In the genomic region with DNA sequence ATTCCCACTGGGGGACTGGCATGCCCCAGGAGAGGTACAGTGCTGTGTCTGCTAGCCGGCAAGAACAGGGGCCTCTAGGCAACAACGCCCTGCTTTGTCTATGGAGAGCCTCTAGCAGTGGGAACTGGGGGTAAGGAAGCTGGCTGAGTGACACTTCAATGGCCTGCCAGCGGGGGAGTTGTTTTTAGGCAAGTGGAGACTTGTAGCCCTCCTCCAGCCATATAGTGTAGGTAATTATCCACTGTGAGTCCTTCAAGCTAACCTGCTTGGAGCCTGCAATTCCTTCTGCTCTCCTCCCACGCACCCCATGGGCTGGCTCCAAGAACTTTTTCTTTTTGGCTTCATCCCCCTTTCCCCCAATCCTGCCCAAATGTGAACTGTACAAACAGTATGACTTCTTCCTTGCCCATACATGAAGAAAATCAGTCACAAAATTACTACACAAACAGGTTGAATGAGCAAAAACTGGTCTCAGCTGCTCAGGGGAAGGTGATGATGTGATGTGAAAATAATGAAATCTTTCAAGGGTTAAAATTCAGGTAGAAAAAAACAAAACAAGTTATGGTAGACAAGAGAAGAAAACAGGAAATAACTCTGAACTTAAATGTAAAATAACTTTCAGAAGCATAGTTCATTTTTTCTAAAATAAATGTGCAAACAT, we compare ENCODE assay signal across 11 cellular contexts. TPM values are rescaled to one million over a fixed set of nuclear protein-coding genes. Genes with fewer than 3 reads are reported as not detected.
A peak's percentile ranks its signal among the peaks of the same experiment; 100 is the strongest.
DNase-seq lines count a peak whose midpoint lies in the region; ATAC-seq and TF ChIP-seq lines count a peak whose summit lies in the region.
"Had no signal": no experiment of that assay in that cellular context is flagged by ENCODE, and none has a peak within 500 bp of the region (broad histone marks: within the 10 kb centered on the region; RNA-seq: fewer than 3 reads in every experiment).

No MANE protein-coding gene starts in this region.

- peak overlapping the region; percentile 29 for H3K4me3 Mint-ChIP-seq in activated T-cell treated with anti-CD3 and anti-CD28 coated beads, Interleukin-2, amount 50 U/mL, for 4 hours
- H3K4me3 Mint-ChIP-seq in activated naive CD8-positive, alpha-beta T cell treated with anti-CD3 and anti-CD28 coated beads, Interleukin-2, amount 10 ng/mL, durations not matched to agents 7 days and 5 days, result peak overlapping the region; percentile 78

- H3K27ac Mint-ChIP-seq in activated naive CD8-positive, alpha-beta T cell treated with anti-CD3 and anti-CD28 coated beads, Interleukin-2, amount 10 ng/mL, durations not matched to agents 7 days and 5 days, result peak overlapping the region; percentile 90

- peaks cover 67% of the 10 kb centered on the region for H3K79me2 ChIP-seq in MM.1S (ENCODE audit: low read length)

- no peaks in the 10 kb centered on the region for H3K9me3 Mint-ChIP-seq in activated T-cell treated with anti-CD3 and anti-CD28 coated beads, Interleukin-2, amount 50 U/mL, for 4 hours
- H3K9me3 Mint-ChIP-seq in activated naive CD8-positive, alpha-beta T cell treated with anti-CD3 and anti-CD28 coated beads, Interleukin-2, amount 10 ng/mL, durations not matched to agents 7 days and 5 days, result no peaks in the 10 kb centered on the region

- H3K4me1 Mint-ChIP-seq in activated T-cell treated with anti-CD3 and anti-CD28 coated beads, Interleukin-2, amount 50 U/mL, for 4 hours (ENCODE audit: low read depth), result peaks cover 77% of the 10 kb centered on the region
- peaks cover 72% of the 10 kb centered on the region for H3K4me1 Mint-ChIP-seq in activated naive CD8-positive, alpha-beta T cell treated with anti-CD3 and anti-CD28 coated beads, Interleukin-2, amount 10 ng/mL, durations not matched to agents 7 days and 5 days

- no peak overlapping the region for H3K27ac ChIP-seq in MM.1S (ENCODE audit: low read length)
- H3K27ac ChIP-seq: upper lobe of left lung had no signal

- no peaks in the 10 kb centered on the region for H3K9me2 ChIP-seq in MM.1S (replicated peaks; ENCODE audit: insufficient read depth, low read length)

- no peak overlapping the region for H3K4me3 ChIP-seq in MM.1S (ENCODE audit: low read length)
- H3K4me3 ChIP-seq: upper lobe of left lung had no signal

- H3K4me1 ChIP-seq in MM.1S (ENCODE audit: low read length), result peaks cover 7% of the 10 kb centered on the region; the same call in 1 of the 2 replicates
- H3K4me1 ChIP-seq: upper lobe of left lung had no signal

- no peaks in the 10 kb centered on the region for H4K20me1 ChIP-seq in MM.1S (ENCODE audit: insufficient read depth, low read length)

- no peaks in the 10 kb centered on the region for H3K36me3 ChIP-seq in MM.1S (replicated peaks; ENCODE audit: insufficient read depth, low read length)
- H3K36me3 ChIP-seq: upper lobe of left lung had no signal

- H3K4me2 ChIP-seq in MM.1S (ENCODE audit: low read depth, low read length), result no peak overlapping the region

- H3K27me3 ChIP-seq in MM.1S (replicated peaks; ENCODE audit: insufficient read depth, low read length), result no peaks in the 10 kb centered on the region
- H3K27me3 ChIP-seq: upper lobe of left lung had no signal

- peaks cover 24% of the 10 kb centered on the region for H3K36me3 Mint-ChIP-seq in activated T-cell treated with anti-CD3 and anti-CD28 coated beads, Interleukin-2, amount 50 U/mL, for 4 hours (ENCODE audit: insufficient read depth)
- peaks cover 44% of the 10 kb centered on the region for H3K36me3 Mint-ChIP-seq in activated naive CD8-positive, alpha-beta T cell treated with anti-CD3 and anti-CD28 coated beads, Interleukin-2, amount 10 ng/mL, durations not matched to agents 7 days and 5 days

- POLR2A ChIA-PET in activated naive CD8-positive, alpha-beta T cell treated with anti-CD3 and anti-CD28 coated beads, Interleukin-2, amount 10 ng/mL, durations not matched to agents 7 days and 5 days (lab: Charles Lee), result interaction anchor here (1.1 to 1.6 kb wide), 4 partner anchors 9 to 27 kb away, joined by 4 to 7 read pairs (median 5); no protein-coding TSS in a partner anchor

- no peaks in the 10 kb centered on the region for H3K9me3 ChIP-seq in MM.1S (replicated peaks; ENCODE audit: insufficient read depth, low read length)
- H3K9me3 ChIP-seq: upper lobe of left lung had no signal

- no peak for TF ChIP-seq CTCF in MM.1S (IDR thresholded peaks at IDR 0.05; ENCODE audit: low read length)

- peak in 1 of 2 donors; percentile 16 for ATAC-seq in activated T-cell treated with anti-CD3 and anti-CD28 coated beads, Interleukin-2, amount 50 U/mL, for 4 hours
- ATAC-seq in activated naive CD8-positive, alpha-beta T cell treated with anti-CD3 and anti-CD28 coated beads, Interleukin-2, amount 10 ng/mL, durations not matched to agents 7 days and 5 days (ENCODE audit: low read depth), result peak; percentile 44
- ATAC-seq in stimulated activated naive CD8-positive, alpha-beta T cell treated with anti-CD3 and anti-CD28 coated beads, Interleukin-15, Interleukin-2, amounts not matched to agents 100 U/mL and 50 U/mL, for 24 hours, result peak; percentile 40

- H2AFZ ChIP-seq in MM.1S (ENCODE audit: low read length), result no peak overlapping the region

- no peaks in the 10 kb centered on the region for H3F3A ChIP-seq in MM.1S (ENCODE audit: insufficient read depth, low read length)

- no peak for DNase-seq in activated T-cell treated with anti-CD3 and anti-CD28 coated beads, Interleukin-2, amount 50 U/mL, for 4 hours
- no peak for DNase-seq in activated T-cell treated with anti-CD3 and anti-CD28 coated beads, Interleukin-2, amount 50 U/mL, for 48 hours
- DNase-seq in NCI-H1436 treated with DMSO at 0.1 percent for 48 hours (lab: John Stamatoyannopoulos, UW), result peak; percentile 77
- peak; percentile 41 for DNase-seq in activated naive CD8-positive, alpha-beta T cell treated with anti-CD3 and anti-CD28 coated beads, Interleukin-2, amount 10 ng/mL, durations not matched to agents 7 days and 5 days
- DNase-seq in stimulated activated naive CD8-positive, alpha-beta T cell treated with anti-CD3 and anti-CD28 coated beads, Interleukin-15, Interleukin-2, amounts not matched to agents 100 U/mL and 50 U/mL, for 24 hours, result no peak
- no peak for DNase-seq in GDM1 (lab: John Stamatoyannopoulos, UW)
- no peak for DNase-seq in MM.1S
- DNase-seq in stimulated activated CD4-positive, alpha-beta T cell treated with anti-CD3 and anti-CD28 coated beads, Interleukin-4, amount 100 ng/mL, for 1 hour, result no peak
- DNase-seq: NCI-H1694 treated with DMSO at 0.1 percent for 48 hours; stimulated activated CD4-positive, alpha-beta T cell treated with anti-CD3 and anti-CD28 coated beads, Interleukin-2, amount 100 ng/mL, for 48 hours; upper lobe of left lung had no signal

- no peak overlapping the region for H3K9ac ChIP-seq in MM.1S (ENCODE audit: low read length)

- H3K27me3 Mint-ChIP-seq in activated T-cell treated with anti-CD3 and anti-CD28 coated beads, Interleukin-2, amount 50 U/mL, for 4 hours (ENCODE audit: low read depth), result no peaks in the 10 kb centered on the region
- no peaks in the 10 kb centered on the region for H3K27me3 Mint-ChIP-seq in activated naive CD8-positive, alpha-beta T cell treated with anti-CD3 and anti-CD28 coated beads, Interleukin-2, amount 10 ng/mL, durations not matched to agents 7 days and 5 days

RNA-seq across cellular contexts. Expression of gene LEF1, which starts 33.1 kb away (rescaled TPM):
- 100 to 1,000 TPM; 140 to 165 (median 148) TPM for total RNA-seq in activated T-cell treated with anti-CD3 and anti-CD28 coated beads, Interleukin-2, amount 50 U/mL, for 4 hours
- 100 to 1,000 TPM; 281 to 309 TPM for total RNA-seq in activated naive CD8-positive, alpha-beta T cell treated with anti-CD3 and anti-CD28 coated beads, Interleukin-2, amount 10 ng/mL, durations not matched to agents 7 days and 5 days

Comparison
In these comparisons a context has a peak if more than half of its experiments do, and no peak if none do; other contexts are left out.
1. DNase-seq: peak in NCI-H1436 treated with DMSO at 0.1 percent for 48 hours (single experiment) and activated naive CD8-positive, alpha-beta T cell treated with anti-CD3 and anti-CD28 coated beads, Interleukin-2, amount 10 ng/mL, durations not matched to agents 7 days and 5 days (single experiment); none in activated T-cell treated with anti-CD3 and anti-CD28 coated beads, Interleukin-2, amount 50 U/mL, for 4 hours (single experiment), activated T-cell treated with anti-CD3 and anti-CD28 coated beads, Interleukin-2, amount 50 U/mL, for 48 hours (0 of 2), stimulated activated naive CD8-positive, alpha-beta T cell treated with anti-CD3 and anti-CD28 coated beads, Interleukin-15, Interleukin-2, amounts not matched to agents 100 U/mL and 50 U/mL, for 24 hours (single experiment), GDM1 (single experiment), MM.1S (single experiment) and stimulated activated CD4-positive, alpha-beta T cell treated with anti-CD3 and anti-CD28 coated beads, Interleukin-4, amount 100 ng/mL, for 1 hour (single experiment).